Comparison of ENCODE assay signal across 1 cellular context in the genomic region with DNA sequence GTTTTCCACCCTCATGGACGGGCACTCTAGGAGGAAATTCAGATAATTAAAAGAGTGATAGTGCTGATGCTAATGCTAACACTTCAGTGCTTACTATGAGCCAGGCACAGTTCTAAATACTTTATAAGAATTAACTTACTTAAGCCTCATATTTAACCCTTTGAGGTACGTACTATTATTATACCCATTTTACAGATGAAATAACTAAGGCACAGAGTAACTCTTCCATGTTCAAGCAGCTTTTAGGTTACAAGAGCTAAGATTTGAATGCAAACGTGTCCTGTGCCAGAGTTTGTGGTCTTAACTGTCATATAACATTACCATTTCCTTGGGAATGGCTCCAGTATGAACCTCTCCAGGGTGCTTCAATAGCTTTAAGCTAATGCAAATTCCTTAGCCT.
A peak's percentile ranks its signal among the peaks of the same experiment; 100 is the strongest.
TF ChIP-seq lines count a peak whose summit lies in the region.

No MANE protein-coding gene starts in this region.

TF ChIP-seq in K562, 482 proteins besides CTCF, POLR2A, EP300 and RAD21 (continued from another document):
- TF ChIP-seq BCOR (IDR thresholded peaks at IDR 0.05) (peak; percentile 59; the same call in 1 of the 2 replicates), KHSRP (IDR thresholded peaks at IDR 0.05) (no peak), KDM1A (IDR thresholded peaks at IDR 0.05) (peak in 1 of 2 experiments; percentile 45; a peak in 1 of 4 replicates), HDAC1 (IDR thresholded peaks at IDR 0.05) (no peak), ZNF589 (CRISPR knock-in tag; IDR thresholded peaks at IDR 0.05; ENCODE audit: low read depth) (no peak), ADNP (tag; IDR thresholded peaks at IDR 0.05) (peak; percentile 44; the same call in 1 of the 2 replicates)
